In genomic region chr17:47846741-47847340, GRCh38 we compare ENCODE assay signal across 26 cellular contexts. TPM values are rescaled to one million over a fixed set of nuclear protein-coding genes. Genes with fewer than 3 reads are reported as not detected.
DNase-seq lines count a peak whose midpoint lies in the region; ATAC-seq lines count a peak whose summit lies in the region.
"Had no signal": no experiment of that assay in that cellular context is flagged by ENCODE, and none has a peak within 500 bp of the region (broad histone marks: within the 10 kb centered on the region; RNA-seq: fewer than 3 reads in every experiment).

No MANE protein-coding gene starts in this region.

- H3K27ac ChIP-seq in iPS-18a (ENCODE audit: low read length): no peak overlapping the region
- H3K27ac ChIP-seq in caudate nucleus (ENCODE audit: low read depth, low read length): no peak overlapping the region
- H3K27ac ChIP-seq: colonic mucosa, VCaP had no signal

- peak overlapping the region; percentile 31 for H3K4me3 ChIP-seq in iPS-18a (ENCODE audit: low read length)
- H3K4me3 ChIP-seq: colonic mucosa, lung had no signal

- H3K4me1 Mint-ChIP-seq in T-helper 17 cell: peaks cover 20% of the 10 kb centered on the region

- H3K27ac Mint-ChIP-seq in T-helper 17 cell: no peak overlapping the region
- H3K27ac Mint-ChIP-seq: activated naive CD4-positive, alpha-beta T cell treated with anti-CD3 and anti-CD28 coated beads, Interleukin-2, amount 10 ng/mL, durations not matched to agents 7 days and 5 days; HFFc6; immature natural killer cell had no signal

- peak overlapping the region; percentile 59 for H3K4me3 Mint-ChIP-seq in T-helper 17 cell
- H3K4me3 Mint-ChIP-seq: activated naive CD4-positive, alpha-beta T cell treated with anti-CD3 and anti-CD28 coated beads, Interleukin-2, amount 10 ng/mL, durations not matched to agents 7 days and 5 days; HFFc6; immature natural killer cell had no signal

- peaks cover 72% of the 10 kb centered on the region for H3K27me3 ChIP-seq in iPS-18a (ENCODE audit: control insufficient read depth, insufficient read depth, low read length)

- no peaks in the 10 kb centered on the region for H3K36me3 Mint-ChIP-seq in T-helper 17 cell (ENCODE audit: low read depth)
- H3K36me3 Mint-ChIP-seq: activated naive CD4-positive, alpha-beta T cell treated with anti-CD3 and anti-CD28 coated beads, Interleukin-2, amount 10 ng/mL, durations not matched to agents 7 days and 5 days; naive thymus-derived CD4-positive, alpha-beta T cell had no signal

- ATAC-seq in T-helper 17 cell: no peak
- no peak for ATAC-seq in GM21381 (IDR thresholded peaks at IDR 0.05; ENCODE audit: unreplicated experiment)

- no peak overlapping the region for H3K9ac ChIP-seq in iPS-18a (ENCODE audit: low read length)

- H3K9me3 ChIP-seq in T-helper 17 cell (ENCODE audit: control insufficient read depth, low read length, poor library complexity, severe bottlenecking) (no peaks in the 10 kb centered on the region), iPS-18a (ENCODE audit: control insufficient read depth, low read depth, low read length) (no peaks in the 10 kb centered on the region)
- H3K9me3 ChIP-seq: BE2C, colonic mucosa had no signal

- H3K36me3 ChIP-seq in iPS-18a (ENCODE audit: control insufficient read depth, low read depth, low read length): no peaks in the 10 kb centered on the region
- H3K36me3 ChIP-seq: BE2C, colonic mucosa had no signal

- peaks cover 59% of the 10 kb centered on the region for H3K27me3 Mint-ChIP-seq in T-helper 17 cell

- peak; percentile 50 for DNase-seq in DMS53 (lab: John Stamatoyannopoulos, UW)
- no peak for DNase-seq in DMS53 treated with DMSO at 0.1 percent for 48 hours (lab: John Stamatoyannopoulos, UW; ENCODE audit: unreplicated experiment)
- DNase-seq in T-helper 17 cell: no peak
- peak; percentile 60 for DNase-seq in retina
- DNase-seq in activated effector memory CD4-positive, alpha-beta T cell treated with Interleukin-2 at 50 U/mL for 16 hours: no peak
- DNase-seq in caudate nucleus (lab: John Stamatoyannopoulos, UW): no peak
- DNase-seq: 8988T; activated CD4-positive, alpha-beta T cell treated with anti-CD3 and anti-CD28 coated beads, Interleukin-2, amount 50 U/mL, for 48 hours; BE2C; colonic mucosa; foreskin melanocyte; HFFc6; immature natural killer cell; naive thymus-derived CD4-positive, alpha-beta T cell; NCI-H1436 treated with DMSO at 0.1 percent for 48 hours; NCI-H226; NK-92 treated with Interleukin-12 subunit alpha and Interleukin-12 subunit beta, amount 100 ng/mL, for 24 hours; stimulated activated CD4-positive, alpha-beta T cell treated with anti-CD3 and anti-CD28 coated beads, Interleukin-12 subunit alpha, Interleukin-12 subunit beta, amount 100 ng/mL, for 4 hours had no signal

- peaks cover 16% of the 10 kb centered on the region for H3K4me1 ChIP-seq in iPS-18a (ENCODE audit: control insufficient read depth, low read depth, low read length)

RNA-seq across cellular contexts. Expression of gene SP6, which starts 4.1 kb away (rescaled TPM):
- under 1 TPM; 0.20 to 0.21 TPM for total RNA-seq in T-helper 17 cell
- total RNA-seq: RPMI7951 had no signal

RNA-seq across cellular contexts. Expression of gene SCRN2, which starts 5.8 kb away (rescaled TPM):
- 10 to 100 TPM; 21.4 to 27.1 TPM for total RNA-seq in T-helper 17 cell

RNA-seq across cellular contexts. Expression of gene LRRC46, which starts 15.4 kb away (rescaled TPM):
- total RNA-seq in T-helper 17 cell: under 1 TPM; 0.90 to 0.99 TPM
- total RNA-seq: epithelial cell of proximal tubule, pulmonary artery endothelial cell, RPMI7951 had no signal

RNA-seq across cellular contexts. Expression of gene MRPL10, which starts 15.5 kb away (rescaled TPM):
- total RNA-seq in T-helper 17 cell: 10 to 100 TPM; 82.3 to 90.2 TPM

RNA-seq across cellular contexts. Expression of gene OSBPL7, which starts 25.2 kb away (rescaled TPM):
- total RNA-seq in T-helper 17 cell: 10 to 100 TPM; 52.4 to 59.6 TPM

Comparison
In these comparisons a context has a peak if more than half of its experiments do, and no peak if none do; other contexts are left out.
1. DNase-seq: peak in DMS53 (single experiment) and retina (single experiment); none in DMS53 treated with DMSO at 0.1 percent for 48 hours (single experiment), T-helper 17 cell (0 of 3), activated effector memory CD4-positive, alpha-beta T cell treated with Interleukin-2 at 50 U/mL for 16 hours (single experiment) and caudate nucleus (0 of 61).